1 cellular context compared by ENCODE assay signal in the genomic region with DNA sequence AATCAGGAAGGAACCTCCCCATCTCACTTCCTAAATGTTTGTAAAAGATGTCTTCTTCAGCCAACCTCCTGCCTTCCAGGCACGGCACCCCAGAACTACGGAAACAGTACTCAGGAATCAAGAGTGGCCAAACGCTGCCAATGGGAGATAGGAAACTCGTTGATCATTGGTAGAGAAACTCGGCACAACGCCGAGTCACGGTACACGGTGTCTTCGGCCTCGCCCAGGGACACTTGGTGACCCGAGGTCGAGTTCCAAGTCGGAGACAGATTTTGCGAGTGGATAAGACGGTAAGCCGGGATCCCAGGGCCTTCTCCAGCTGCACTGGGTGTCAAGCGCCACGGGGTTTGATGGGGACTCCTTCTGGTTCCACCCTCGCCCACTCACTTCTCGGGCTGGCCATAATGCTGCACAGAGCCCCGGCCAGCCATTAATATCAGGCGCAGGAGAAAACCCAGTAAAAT.
A peak's percentile ranks its signal among the peaks of the same experiment; 100 is the strongest.
TF ChIP-seq lines count a peak whose summit lies in the region.

No MANE protein-coding gene starts in this region.

TF ChIP-seq in K562, 482 proteins besides CTCF, POLR2A, EP300 and RAD21 (continued from another document):
- TF ChIP-seq GABPB2 (CRISPR knock-in tag; conservative IDR thresholded peaks at IDR 0.05), result no peak
- TF ChIP-seq L3MBTL2 (IDR thresholded peaks at IDR 0.05), result 0 out of 2 replicates have a peak, but pooled peaks have one; percentile 14
- no peak for TF ChIP-seq FOXM1 (IDR thresholded peaks at IDR 0.05; ENCODE audit: low read depth)
- 0 out of 2 replicates have a peak, but pooled peaks have one; percentile 36 for TF ChIP-seq FOXM1 (CRISPR knock-in tag; IDR thresholded peaks at IDR 0.05; ENCODE audit: low read depth)
- peak; percentile 46 for TF ChIP-seq TAF1 (IDR thresholded peaks at IDR 0.05; ENCODE audit: control insufficient read depth, extremely low read depth, insufficient read depth, low read length, severe bottlenecking)
- 0 out of 2 replicates have a peak, but pooled peaks have one; percentile 5 for TF ChIP-seq CXXC5 (CRISPR knock-in tag; IDR thresholded peaks at IDR 0.05)
- TF ChIP-seq MYNN (IDR thresholded peaks at IDR 0.05), result no peak
- TF ChIP-seq MYNN (CRISPR knock-in tag; IDR thresholded peaks at IDR 0.05), result no peak
- TF ChIP-seq, protein P1, sequence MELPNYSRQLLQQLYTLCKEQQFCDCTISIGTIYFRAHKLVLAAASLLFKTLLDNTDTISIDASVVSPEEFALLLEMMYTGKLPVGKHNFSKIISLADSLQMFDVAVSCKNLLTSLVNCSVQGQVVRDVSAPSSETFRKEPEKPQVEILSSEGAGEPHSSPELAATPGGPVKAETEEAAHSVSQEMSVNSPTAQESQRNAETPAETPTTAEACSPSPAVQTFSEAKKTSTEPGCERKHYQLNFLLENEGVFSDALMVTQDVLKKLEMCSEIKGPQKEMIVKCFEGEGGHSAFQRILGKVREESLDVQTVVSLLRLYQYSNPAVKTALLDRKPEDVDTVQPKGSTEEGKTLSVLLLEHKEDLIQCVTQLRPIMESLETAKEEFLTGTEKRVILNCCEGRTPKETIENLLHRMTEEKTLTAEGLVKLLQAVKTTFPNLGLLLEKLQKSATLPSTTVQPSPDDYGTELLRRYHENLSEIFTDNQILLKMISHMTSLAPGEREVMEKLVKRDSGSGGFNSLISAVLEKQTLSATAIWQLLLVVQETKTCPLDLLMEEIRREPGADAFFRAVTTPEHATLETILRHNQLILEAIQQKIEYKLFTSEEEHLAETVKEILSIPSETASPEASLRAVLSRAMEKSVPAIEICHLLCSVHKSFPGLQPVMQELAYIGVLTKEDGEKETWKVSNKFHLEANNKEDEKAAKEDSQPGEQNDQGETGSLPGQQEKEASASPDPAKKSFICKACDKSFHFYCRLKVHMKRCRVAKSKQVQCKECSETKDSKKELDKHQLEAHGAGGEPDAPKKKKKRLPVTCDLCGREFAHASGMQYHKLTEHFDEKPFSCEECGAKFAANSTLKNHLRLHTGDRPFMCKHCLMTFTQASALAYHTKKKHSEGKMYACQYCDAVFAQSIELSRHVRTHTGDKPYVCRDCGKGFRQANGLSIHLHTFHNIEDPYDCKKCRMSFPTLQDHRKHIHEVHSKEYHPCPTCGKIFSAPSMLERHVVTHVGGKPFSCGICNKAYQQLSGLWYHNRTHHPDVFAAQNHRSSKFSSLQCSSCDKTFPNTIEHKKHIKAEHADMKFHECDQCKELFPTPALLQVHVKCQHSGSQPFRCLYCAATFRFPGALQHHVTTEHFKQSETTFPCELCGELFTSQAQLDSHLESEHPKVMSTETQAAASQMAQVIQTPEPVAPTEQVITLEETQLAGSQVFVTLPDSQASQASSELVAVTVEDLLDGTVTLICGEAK (IDR thresholded peaks at IDR 0.05), result no peak
- TF ChIP-seq, protein P1 (CRISPR knock-in tag; IDR thresholded peaks at IDR 0.05), result no peak
- TF ChIP-seq ETV1 (tag; conservative IDR thresholded peaks at IDR 0.05; ENCODE audit: low read depth), result no peak
- TF ChIP-seq PURB (CRISPR knock-in tag; IDR thresholded peaks at IDR 0.05; ENCODE audit: low read depth), result no peak
